ENCODE assay signal across 20 cellular contexts in genomic region chr14:91313154-91313850, GRCh38.
A peak's percentile ranks its signal among the peaks of the same experiment; 100 is the strongest.
DNase-seq lines count a peak whose midpoint lies in the region; ATAC-seq and TF ChIP-seq lines count a peak whose summit lies in the region.
"Had no signal": no experiment of that assay in that cellular context is flagged by ENCODE, and none has a peak within 500 bp of the region (broad histone marks: within the 10 kb centered on the region; RNA-seq: fewer than 3 reads in every experiment).

No MANE protein-coding gene starts in this region.

- H2BK15ac ChIP-seq in H9 (ENCODE audit: low read depth, low read length) (no peak overlapping the region), neuronal stem cell (ENCODE audit: low read length) (no peak overlapping the region)

- in situ Hi-C loops in ACHN (cut with HindIII; ENCODE audit: low pct_ligation_motif_present, low pct_unique_long_range_greater_than_20kb, low sequenced_read_pairs), result no loop called here

- H2BK12ac ChIP-seq in H9 (ENCODE audit: insufficient read length, low read depth, low read length) (no peak overlapping the region), neuronal stem cell (ENCODE audit: low read length) (no peak overlapping the region)

- peak overlapping the region; percentile 99 for H3K27ac Mint-ChIP-seq in activated T-cell treated with anti-CD3 and anti-CD28 coated beads, Interleukin-2, amount 50 U/mL, for 24 hours
- peak overlapping the region in 2 of 3 experiments; percentile 61 to 71; a peak in 2 of 7 replicates for H3K27ac Mint-ChIP-seq in H9
- peak overlapping the region; percentile 85 for H3K27ac Mint-ChIP-seq in activated naive CD8-positive, alpha-beta T cell treated with anti-CD3 and anti-CD28 coated beads for 36 hours

- H3K18ac ChIP-seq in H9 (ENCODE audit: insufficient read length, low read depth, low read length) (no peak overlapping the region), neuronal stem cell (ENCODE audit: low read length) (no peak overlapping the region)

- ATAC-seq in GM21423 (IDR thresholded peaks at IDR 0.05; ENCODE audit: unreplicated experiment), result no peak
- ATAC-seq: left cardiac atrium had no signal

- peaks cover 78% of the 10 kb centered on the region for H3K4me1 Mint-ChIP-seq in activated T-cell treated with anti-CD3 and anti-CD28 coated beads, Interleukin-2, amount 50 U/mL, for 24 hours (ENCODE audit: low read depth)
- no peaks in the 10 kb centered on the region for H3K4me1 Mint-ChIP-seq in H9
- peaks cover 69% of the 10 kb centered on the region for H3K4me1 Mint-ChIP-seq in activated naive CD8-positive, alpha-beta T cell treated with anti-CD3 and anti-CD28 coated beads for 36 hours

- H3K4me3 Mint-ChIP-seq in activated T-cell treated with anti-CD3 and anti-CD28 coated beads, Interleukin-2, amount 50 U/mL, for 24 hours, result peak overlapping the region; percentile 39
- no peak overlapping the region for H3K4me3 Mint-ChIP-seq in H9
- H3K4me3 Mint-ChIP-seq in activated naive CD8-positive, alpha-beta T cell treated with anti-CD3 and anti-CD28 coated beads for 36 hours, result peak overlapping the region; percentile 52

- H2AFZ ChIP-seq in H9 (ENCODE audit: low read length) (no peak overlapping the region), neuronal stem cell (ENCODE audit: low read length) (no peak overlapping the region)

- H3K27me3 ChIP-seq in H9 (ENCODE audit: insufficient read depth, low read length) (no peaks in the 10 kb centered on the region), neuronal stem cell (ENCODE audit: control insufficient read depth in 3 of 3, insufficient read depth in 3 of 3, low read depth in 1 of 3, low read length in 3 of 3) (no peaks in the 10 kb centered on the region)
- H3K27me3 ChIP-seq: suprapubic skin had no signal

- H3K27ac ChIP-seq in H9 (ENCODE audit: insufficient read length, low read depth, low read length) (no peak overlapping the region), neuronal stem cell (replicated peaks; ENCODE audit: low read length) (no peak overlapping the region)
- H3K27ac ChIP-seq: HL-60, suprapubic skin had no signal

- peaks cover 93% of the 10 kb centered on the region for H3K36me3 Mint-ChIP-seq in activated T-cell treated with anti-CD3 and anti-CD28 coated beads, Interleukin-2, amount 50 U/mL, for 24 hours (ENCODE audit: low read depth)
- H3K36me3 Mint-ChIP-seq in H9 (ENCODE audit: insufficient read depth in 1 of 3, low read depth in 3 of 3), result peaks cover 78 to 95% (median 80%) of the 10 kb centered on the region in 3 experiments
- H3K36me3 Mint-ChIP-seq in activated naive CD8-positive, alpha-beta T cell treated with anti-CD3 and anti-CD28 coated beads for 36 hours, result peaks cover 66% of the 10 kb centered on the region

- no CpG with 5 or more reads among the region's 34 CpGs for WGBS in H9 (ENCODE audit: extremely low coverage, insufficient read length, low lambda C conversion rate)
- no CpG with 5 or more reads among the region's 34 CpGs for WGBS in neuronal stem cell (ENCODE audit: extremely low coverage in 2 of 2, insufficient read length in 2 of 2, insufficient replicate concordance in 1 of 2), 2 donors

- no peaks in the 10 kb centered on the region for H3K27me3 Mint-ChIP-seq in activated T-cell treated with anti-CD3 and anti-CD28 coated beads, Interleukin-2, amount 50 U/mL, for 24 hours
- no peaks in the 10 kb centered on the region; the same call in 1 of the 2 replicates for H3K27me3 Mint-ChIP-seq in H9 (ENCODE audit: low read depth)
- no peaks in the 10 kb centered on the region for H3K27me3 Mint-ChIP-seq in activated naive CD8-positive, alpha-beta T cell treated with anti-CD3 and anti-CD28 coated beads for 36 hours

- H3K4me2 ChIP-seq in H9 (ENCODE audit: insufficient read depth, insufficient read length, low read length) (no peak overlapping the region), neuronal stem cell (ENCODE audit: insufficient read depth, low read length, poor library complexity, severe bottlenecking) (no peak overlapping the region)
- H3K4me2 ChIP-seq: smooth muscle cell had no signal

- H4K20me1 ChIP-seq in H9 (ENCODE audit: control insufficient read depth, insufficient read depth, insufficient read length), result no peaks in the 10 kb centered on the region

- no peak overlapping the region for H3K4ac ChIP-seq in H9 (ENCODE audit: low read depth, low read length)
- no peak overlapping the region for H3K4ac ChIP-seq in neuronal stem cell (ENCODE audit: low read length)

- H3K23me2 ChIP-seq in H9 (ENCODE audit: insufficient read length, low read depth, low read length, poor library complexity, severe bottlenecking), result no peaks in the 10 kb centered on the region

- H3K9me3 ChIP-seq in H9 (ENCODE audit: control insufficient read depth, low read depth, low read length) (peaks cover 20% of the 10 kb centered on the region), neuronal stem cell (replicated peaks in 1 of 2; ENCODE audit: control insufficient read depth in 2 of 2, insufficient read depth in 1 of 2, low read depth in 1 of 2, low read length in 2 of 2) (peaks cover 13 to 33% of the 10 kb centered on the region in 2 donors)
- H3K9me3 ChIP-seq: suprapubic skin had no signal

- no peak for TF ChIP-seq CTCF in H9 (conservative IDR thresholded peaks at IDR 0.05)

- no peak overlapping the region for H3T11ph ChIP-seq in H9 (ENCODE audit: low read length)

- H4K91ac ChIP-seq in H9 (ENCODE audit: insufficient read length, low read depth, low read length) (no peak overlapping the region), neuronal stem cell (ENCODE audit: low read depth, low read length, poor library complexity) (no peak overlapping the region)

- no peak overlapping the region for H2BK20ac ChIP-seq in H9 (ENCODE audit: low read depth, low read length, poor library complexity, severe bottlenecking)

- no peak overlapping the region for H3K23ac ChIP-seq in H9 (ENCODE audit: insufficient read length, low read depth, low read length)
- H3K23ac ChIP-seq in neuronal stem cell (ENCODE audit: low read depth, low read length, poor library complexity), result peak overlapping the region; percentile 37

- H2AK5ac ChIP-seq in H9 (ENCODE audit: insufficient read length, low read length) (no peak overlapping the region), neuronal stem cell (ENCODE audit: low read depth, low read length) (peak overlapping the region; percentile 57)

- no peak overlapping the region for H2BK5ac ChIP-seq in H9 (ENCODE audit: insufficient read length, low read length)
- H2BK5ac ChIP-seq in neuronal stem cell (ENCODE audit: low read length), result peak overlapping the region; percentile 72

- H3K14ac ChIP-seq in H9 (ENCODE audit: insufficient read depth, low read length) (no peak overlapping the region), neuronal stem cell (ENCODE audit: low read length) (peak overlapping the region; percentile 17)

- no peak for DNase-seq in activated T-cell treated with anti-CD3 and anti-CD28 coated beads, Interleukin-2, amount 50 U/mL, for 24 hours
- DNase-seq in activated T-cell treated with anti-CD3 and anti-CD28 coated beads, Interleukin-2, amount 50 U/mL, for 1 hour, result no peak
- no peak for DNase-seq in H9
- no peak for DNase-seq in activated naive CD8-positive, alpha-beta T cell treated with anti-CD3 and anti-CD28 coated beads for 36 hours
- no peak for DNase-seq in neuronal stem cell (ENCODE audit: low spot score)
- DNase-seq in NOMO-1 treated with DMSO at 0.1 percent for 48 hours (lab: John Stamatoyannopoulos, UW; ENCODE audit: unreplicated experiment), result no peak
- DNase-seq in ACHN, result no peak
- DNase-seq: activated CD8-positive, alpha-beta memory T cell treated with anti-CD3 and anti-CD28 coated beads for 24 hours; activated effector memory CD4-positive, alpha-beta T cell treated with anti-CD3 and anti-CD28 coated beads, Interleukin-2, amount 50 U/mL, for 16 hours; effector CD8-positive, alpha-beta T cell; KBM-7; left cardiac atrium; NCI-H1048; NCI-H2081 treated with DMSO at 0.1 percent for 48 hours; NCI-H524; stimulated activated CD4-positive, alpha-beta T cell treated with anti-CD3 and anti-CD28 coated beads, Interleukin-4, amount 100 ng/mL, for 4 hours had no signal

- no peak overlapping the region for H3K4me3 ChIP-seq in neuronal stem cell (ENCODE audit: low read length in 2 of 2)
- H3K4me3 ChIP-seq: smooth muscle cell, suprapubic skin had no signal

- no peak overlapping the region for H4K5ac ChIP-seq in H9 (ENCODE audit: insufficient read length, low read depth, low read length)

- no peaks in the 10 kb centered on the region for H3K79me2 ChIP-seq in H9 (ENCODE audit: insufficient read depth, low read length)

- H3K56ac ChIP-seq in H9 (ENCODE audit: insufficient read length, low read depth, low read length), result no peak overlapping the region

- H4K8ac ChIP-seq in H9 (replicated peaks; ENCODE audit: insufficient read length, low read depth, low read length) (no peak overlapping the region), neuronal stem cell (ENCODE audit: low read depth, low read length) (no peak overlapping the region)

- no peaks in the 10 kb centered on the region for H3K4me1 ChIP-seq in H9 (ENCODE audit: insufficient read depth, low read length)
- no peaks in the 10 kb centered on the region for H3K4me1 ChIP-seq in neuronal stem cell (ENCODE audit: control insufficient read depth in 2 of 2, insufficient read depth in 1 of 2, low read depth in 1 of 2, low read length in 2 of 2)

- H2BK120ac ChIP-seq in H9 (ENCODE audit: low read depth, low read length, poor library complexity, severe bottlenecking), result no peak overlapping the region
- no peak overlapping the region for H2BK120ac ChIP-seq in neuronal stem cell (ENCODE audit: low read depth, low read length)

- H3K79me1 ChIP-seq in H9 (ENCODE audit: insufficient read depth, low read depth, low read length, poor library complexity, severe bottlenecking) (no peaks in the 10 kb centered on the region), neuronal stem cell (ENCODE audit: low read depth, low read length) (peaks cover 15% of the 10 kb centered on the region)

- H3K36me3 ChIP-seq in neuronal stem cell (replicated peaks in 1 of 2; ENCODE audit: control insufficient read depth in 2 of 2, insufficient read depth in 2 of 2, low read length in 2 of 2), result peaks cover 74 to 99% of the 10 kb centered on the region in 2 donors

- H3K9ac ChIP-seq in H9 (ENCODE audit: extremely low read depth, insufficient read length, low read length) (no peak overlapping the region), neuronal stem cell (ENCODE audit: low read depth, low read length, poor library complexity) (peak overlapping the region; percentile 37)

- H3K9me3 Mint-ChIP-seq in activated T-cell treated with anti-CD3 and anti-CD28 coated beads, Interleukin-2, amount 50 U/mL, for 24 hours, result no peaks in the 10 kb centered on the region
- peaks cover 22 to 34% of the 10 kb centered on the region in 2 experiments for H3K9me3 Mint-ChIP-seq in H9
- no peaks in the 10 kb centered on the region for H3K9me3 Mint-ChIP-seq in activated naive CD8-positive, alpha-beta T cell treated with anti-CD3 and anti-CD28 coated beads for 36 hours

Comparison
In these comparisons a context has a peak if more than half of its experiments do, and no peak if none do; other contexts are left out.
1. H3K4me3 Mint-ChIP-seq: peak in activated T-cell treated with anti-CD3 and anti-CD28 coated beads, Interleukin-2, amount 50 U/mL, for 24 hours (single experiment) and activated naive CD8-positive, alpha-beta T cell treated with anti-CD3 and anti-CD28 coated beads for 36 hours (single experiment); none in H9 (0 of 2).
2. Peak in every context shown above with its lines, with median percentiles within 50 percentile points of each other: H3K27ac Mint-ChIP-seq.